4 cellular contexts compared by ENCODE assay signal in the genomic region with DNA sequence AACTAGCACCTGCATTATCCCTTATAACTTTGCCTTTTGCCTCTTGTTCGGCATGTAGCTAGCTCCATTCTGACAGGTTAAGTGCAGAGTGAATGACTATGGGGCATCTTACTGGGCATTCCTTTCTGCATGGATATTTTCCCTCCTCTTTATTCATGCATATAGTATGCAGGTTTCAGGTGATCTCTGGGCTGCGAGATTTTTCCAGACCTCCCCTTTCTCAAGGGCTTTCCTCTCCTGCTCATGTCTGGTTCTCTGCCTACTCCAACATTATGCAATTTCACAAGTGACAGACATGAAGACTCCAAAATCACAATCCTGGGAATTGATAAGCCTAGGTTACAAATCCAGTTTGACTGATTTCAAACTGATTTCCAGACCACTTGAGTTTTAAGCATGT.
"Had no signal": no experiment of that assay in that cellular context is flagged by ENCODE, and none has a peak within 500 bp of the region (broad histone marks: within the 10 kb centered on the region; RNA-seq: fewer than 3 reads in every experiment).

No MANE protein-coding gene starts in this region.

- DNase-seq: H9, HCEC 1CT, IMR-90 had no signal

- H3K4me3 ChIP-seq: GM23338 had no signal

- H3K4me2 ChIP-seq: GM23338 had no signal

- H3K9me3 Mint-ChIP-seq: GM23338, H9 had no signal

- H3K4me3 Mint-ChIP-seq: GM23338, H9 had no signal

- H2AFZ ChIP-seq: GM23338 had no signal

- H3K27ac Mint-ChIP-seq: GM23338, H9 had no signal
